In the genomic region with DNA sequence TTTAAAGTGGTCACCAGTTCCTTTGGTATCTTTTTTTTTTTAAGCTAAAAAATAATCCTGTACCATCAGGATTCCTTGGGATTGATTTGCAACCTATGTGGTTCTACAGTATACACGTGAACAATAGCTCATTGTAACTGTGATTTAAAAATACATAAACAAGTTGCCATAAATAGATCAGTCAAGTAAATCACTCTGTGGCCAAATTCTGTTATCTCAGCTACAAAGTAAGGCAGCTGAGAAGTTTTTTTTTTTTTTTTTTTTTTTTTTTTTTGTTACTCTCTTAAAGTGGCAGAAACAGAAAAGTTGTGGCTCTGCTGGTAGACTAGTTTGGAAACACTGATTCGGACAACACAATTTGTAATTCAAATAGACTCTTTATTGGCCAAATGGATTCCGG, we compare ENCODE assay signal across 16 cellular contexts.
DNase-seq lines count a peak whose midpoint lies in the region; ATAC-seq and TF ChIP-seq lines count a peak whose summit lies in the region.
"Had no signal": no experiment of that assay in that cellular context is flagged by ENCODE, and none has a peak within 500 bp of the region (broad histone marks: within the 10 kb centered on the region; RNA-seq: fewer than 3 reads in every experiment).

No MANE protein-coding gene starts in this region.

- DNase-seq in CD8-positive, alpha-beta T cell = no peak
- DNase-seq in endodermal cell = no peak
- DNase-seq in amygdala (lab: John Stamatoyannopoulos, UW) = no peak
- DNase-seq in NCI-H1048 (lab: John Stamatoyannopoulos, UW) = no peak
- DNase-seq: activated CD8-positive, alpha-beta T cell treated with anti-CD3 and anti-CD28 coated beads, Interleukin-2, amount 10 ng/mL, durations not matched to agents 7 days and 5 days; NCI-H1092; NCI-H345; SK-N-SH; stimulated activated CD4-positive, alpha-beta T cell treated with anti-CD3 and anti-CD28 coated beads, Interleukin-15, amount 100 ng/mL, for 24 hours; substantia nigra had no signal

- peak overlapping the region; percentile 82 for H3K4me3 Mint-ChIP-seq in CD8-positive, alpha-beta T cell
- peak overlapping the region in 3 of 4 donors; percentile 84 to 97 (median 94) for H3K4me3 Mint-ChIP-seq in IgD-negative memory B cell
- H3K4me3 Mint-ChIP-seq in endodermal cell = peak overlapping the region; percentile 85
- H3K4me3 Mint-ChIP-seq in nephron = peak overlapping the region; percentile 90 to 91 (median 91)

- no peak for TF ChIP-seq CTCF in CD8-positive, alpha-beta T cell (IDR thresholded peaks at IDR 0.05)
- TF ChIP-seq CTCF in endodermal cell (conservative IDR thresholded peaks at IDR 0.05) (no peak), nephron (IDR thresholded peaks at IDR 0.05; ENCODE audit: unreplicated experiment in 3 of 3) (no peak)

- H3K27me3 ChIP-seq in CD8-positive, alpha-beta T cell (ENCODE audit: insufficient read depth, low read length) = peaks cover 25% of the 10 kb centered on the region
- no peaks in the 10 kb centered on the region for H3K27me3 ChIP-seq in endodermal cell (ENCODE audit: control insufficient read depth, insufficient read depth, low read length, poor library complexity, severe bottlenecking)
- H3K27me3 ChIP-seq: ascending aorta had no signal

- no peaks in the 10 kb centered on the region for H3K9me3 Mint-ChIP-seq in CD8-positive, alpha-beta T cell
- H3K9me3 Mint-ChIP-seq in IgD-negative memory B cell (no peaks in the 10 kb centered on the region), endodermal cell (no peaks in the 10 kb centered on the region), nephron (no peaks in the 10 kb centered on the region)

- intact Hi-C loops in CD8-positive, alpha-beta T cell (cut with DNase I, micrococcal nuclease) = no loop called here

- 31 to 40% methylated on average over 1 to 3 of the region's 3 CpGs for WGBS in endodermal cell (ENCODE audit: insufficient coverage in 1 of 2, insufficient read length in 1 of 2), 2 experiments

- H3K36me3 ChIP-seq in CD8-positive, alpha-beta T cell (ENCODE audit: insufficient read depth, low read length) = no peaks in the 10 kb centered on the region
- no peaks in the 10 kb centered on the region for H3K36me3 ChIP-seq in endodermal cell (ENCODE audit: control insufficient read depth, insufficient read depth, low read length)
- H3K36me3 ChIP-seq: ascending aorta had no signal

- H3K9ac ChIP-seq in endodermal cell (ENCODE audit: extremely low read depth, low read length, poor library complexity, severe bottlenecking) = no peak overlapping the region
- H3K9ac ChIP-seq: parathyroid adenoma, SK-N-SH had no signal

- H3K4me3 ChIP-seq in CD8-positive, alpha-beta T cell (ENCODE audit: low read depth, low read length) = no peak overlapping the region
- peak overlapping the region; percentile 88 for H3K4me3 ChIP-seq in endodermal cell (ENCODE audit: low read length)

- no peaks in the 10 kb centered on the region for H3K9me3 ChIP-seq in CD8-positive, alpha-beta T cell (ENCODE audit: low read length)
- no peaks in the 10 kb centered on the region for H3K9me3 ChIP-seq in endodermal cell (ENCODE audit: control insufficient read depth, low read length)
- H3K9me3 ChIP-seq: ascending aorta, SK-N-SH had no signal

- H3K36me3 Mint-ChIP-seq in CD8-positive, alpha-beta T cell = no peaks in the 10 kb centered on the region
- H3K36me3 Mint-ChIP-seq in IgD-negative memory B cell (no peaks in the 10 kb centered on the region), endodermal cell (ENCODE audit: low read depth) (no peaks in the 10 kb centered on the region), nephron (ENCODE audit: low read depth) (peaks cover 5% of the 10 kb centered on the region)

- peaks cover 7% of the 10 kb centered on the region for H3K4me1 ChIP-seq in CD8-positive, alpha-beta T cell (ENCODE audit: insufficient read depth, low read length)
- peaks cover 11% of the 10 kb centered on the region for H3K4me1 ChIP-seq in endodermal cell (ENCODE audit: control insufficient read depth, insufficient read depth, low read length)
- H3K4me1 ChIP-seq: ascending aorta, parathyroid adenoma had no signal

- CTCF ChIA-PET in CD8-positive, alpha-beta T cell (lab: Charles Lee) = no interaction called here

- H3K27me3 Mint-ChIP-seq in CD8-positive, alpha-beta T cell (ENCODE audit: low read depth) = peaks cover 59% of the 10 kb centered on the region
- H3K27me3 Mint-ChIP-seq in IgD-negative memory B cell = peaks cover 3% of the 10 kb centered on the region
- peaks cover 23% of the 10 kb centered on the region for H3K27me3 Mint-ChIP-seq in endodermal cell (ENCODE audit: insufficient read depth)
- H3K27me3 Mint-ChIP-seq in nephron (ENCODE audit: low read depth) = no peaks in the 10 kb centered on the region

- POLR2A ChIA-PET in CD8-positive, alpha-beta T cell (lab: Charles Lee) = no interaction called here

- H3K4me1 Mint-ChIP-seq in CD8-positive, alpha-beta T cell (ENCODE audit: low read depth) = peaks cover 12% of the 10 kb centered on the region
- H3K4me1 Mint-ChIP-seq in IgD-negative memory B cell (peaks cover 6 to 24% (median 11%) of the 10 kb centered on the region in 3 donors), endodermal cell (peaks cover 51% of the 10 kb centered on the region), nephron (peaks cover 67% of the 10 kb centered on the region)

- ATAC-seq in CD8-positive, alpha-beta T cell = no peak
- no peak for ATAC-seq in HG03432 (IDR thresholded peaks at IDR 0.05; ENCODE audit: unreplicated experiment)
- ATAC-seq in activated CD4-positive, CD25-positive, alpha-beta regulatory T cell treated with anti-CD3 and anti-CD28 coated beads, Interleukin-2, amount 50 U/mL, for 24 hours = no peak
- ATAC-seq: activated CD8-positive, alpha-beta T cell treated with anti-CD3 and anti-CD28 coated beads, Interleukin-2, amount 10 ng/mL, durations not matched to agents 7 days and 5 days had no signal

- no peak overlapping the region for H3K27ac ChIP-seq in CD8-positive, alpha-beta T cell (ENCODE audit: low read depth, low read length)
- H3K27ac ChIP-seq in endodermal cell (ENCODE audit: low read depth, low read length) = no peak overlapping the region

- H3K27ac Mint-ChIP-seq in CD8-positive, alpha-beta T cell = no peak overlapping the region
- peak overlapping the region in 1 of 3 donors; percentile 5 for H3K27ac Mint-ChIP-seq in IgD-negative memory B cell
- no peak overlapping the region for H3K27ac Mint-ChIP-seq in endodermal cell
- H3K27ac Mint-ChIP-seq in nephron = peak overlapping the region; percentile 58 to 94 (median 80)
- H3K27ac Mint-ChIP-seq: activated CD8-positive, alpha-beta T cell treated with anti-CD3 and anti-CD28 coated beads, Interleukin-2, amount 10 ng/mL, durations not matched to agents 7 days and 5 days had no signal

Comparison
In these comparisons a context has a peak if more than half of its experiments do, and no peak if none do; other contexts are left out.
1. H3K27ac Mint-ChIP-seq: peak in nephron (3 of 3); none in CD8-positive, alpha-beta T cell (single experiment) and endodermal cell (single experiment).
2. Peak in every context shown above with its lines, with median percentiles within 50 percentile points of each other: H3K4me3 Mint-ChIP-seq.